In the genomic region with DNA sequence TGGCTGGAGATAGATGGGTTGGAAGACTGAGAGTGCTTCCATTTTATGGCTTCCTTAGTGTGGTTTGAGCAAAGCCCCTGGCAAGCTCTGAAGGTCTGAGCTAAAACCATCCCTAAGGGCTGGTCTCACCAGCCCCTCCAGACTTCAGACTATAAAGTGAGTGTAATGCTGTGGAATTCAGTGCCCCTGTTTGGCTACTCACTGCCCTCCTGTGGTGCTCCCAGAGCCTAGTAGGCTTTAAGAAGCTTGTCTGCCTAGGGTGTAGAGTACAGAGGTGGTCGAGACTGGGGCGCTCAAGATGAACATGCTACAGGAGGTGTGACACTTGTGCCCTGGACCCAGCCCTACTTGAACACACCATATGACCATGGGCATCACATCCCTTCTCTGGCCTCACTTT, we compare ENCODE assay signal across 14 cellular contexts.
DNase-seq lines count a peak whose midpoint lies in the region; ATAC-seq and TF ChIP-seq lines count a peak whose summit lies in the region.
"Had no signal": no experiment of that assay in that cellular context is flagged by ENCODE, and none has a peak within 500 bp of the region (broad histone marks: within the 10 kb centered on the region; RNA-seq: fewer than 3 reads in every experiment).

No MANE protein-coding gene starts in this region.

- H4K5ac ChIP-seq in mesendoderm (ENCODE audit: low read length): no peak overlapping the region

- H2AK5ac ChIP-seq in mesendoderm (ENCODE audit: low read length): no peak overlapping the region

- H3K4me1 ChIP-seq in mesendoderm (ENCODE audit: control insufficient read depth, low read depth, low read length): peaks cover 3% of the 10 kb centered on the region
- H3K4me1 ChIP-seq: Caco-2 had no signal

- H3K4me2 ChIP-seq in mesendoderm (ENCODE audit: low read length): no peak overlapping the region

- POLR2A ChIA-PET in WTC11 (lab: Charles Lee): no interaction called here

- no peaks in the 10 kb centered on the region for H3K79me2 ChIP-seq in mesendoderm (ENCODE audit: control insufficient read depth, insufficient read depth, low read length)

- H3K27me3 ChIP-seq in mesendoderm (ENCODE audit: insufficient read depth, low read length, poor library complexity): no peaks in the 10 kb centered on the region

- H3K36me3 Mint-ChIP-seq in CD14-positive monocyte: no peaks in the 10 kb centered on the region
- no peaks in the 10 kb centered on the region for H3K36me3 Mint-ChIP-seq in HFFc6 (ENCODE audit: low read depth)
- no peaks in the 10 kb centered on the region for H3K36me3 Mint-ChIP-seq in WTC11

- no peak overlapping the region for H3K23ac ChIP-seq in mesendoderm (ENCODE audit: low read length)

- no peak overlapping the region for H3K27ac ChIP-seq in mesendoderm (ENCODE audit: low read depth, low read length)
- H3K27ac ChIP-seq: C4-2B had no signal

- H3K27ac Mint-ChIP-seq in CD14-positive monocyte (peak overlapping the region in 4 of 7 donors; percentile 2 to 77 (median 55)), HFFc6 (no peak overlapping the region), WTC11 (no peak overlapping the region)

- H3K79me1 ChIP-seq in mesendoderm (ENCODE audit: low read length): no peaks in the 10 kb centered on the region

- no peaks in the 10 kb centered on the region for H3K4me1 Mint-ChIP-seq in CD14-positive monocyte
- no peaks in the 10 kb centered on the region for H3K4me1 Mint-ChIP-seq in HFFc6 (ENCODE audit: low read depth)
- H3K4me1 Mint-ChIP-seq in WTC11: no peaks in the 10 kb centered on the region; the same call in 1 of the 2 replicates

- H3K27me3 Mint-ChIP-seq in CD14-positive monocyte (ENCODE audit: low read depth in 3 of 3) (peaks cover 0 to 3% (median 0%) of the 10 kb centered on the region in 3 donors), HFFc6 (ENCODE audit: insufficient read depth) (no peaks in the 10 kb centered on the region), WTC11 (ENCODE audit: low read depth) (no peaks in the 10 kb centered on the region; the same call in 1 of the 2 replicates)

- WGBS in mesendoderm (ENCODE audit: extremely low coverage, insufficient coverage, low lambda C conversion rate): no CpG with 5 or more reads among the region's 2 CpGs

- H2BK15ac ChIP-seq in mesendoderm (replicated peaks; ENCODE audit: low read depth): no peak overlapping the region

- no peak overlapping the region for H2BK120ac ChIP-seq in mesendoderm (ENCODE audit: low read depth, low read length)

- intact Hi-C loops in CD14-positive monocyte (cut with micrococcal nuclease): no loop called here

- H3K9me3 Mint-ChIP-seq in CD14-positive monocyte (no peaks in the 10 kb centered on the region), HFFc6 (no peaks in the 10 kb centered on the region), WTC11 (no peaks in the 10 kb centered on the region)

- H2BK5ac ChIP-seq in mesendoderm (ENCODE audit: low read length): no peak overlapping the region

- no peak overlapping the region for H4K8ac ChIP-seq in mesendoderm (ENCODE audit: low read depth, low read length)

- H3K4me3 Mint-ChIP-seq in CD14-positive monocyte (no peak overlapping the region), HFFc6 (no peak overlapping the region), WTC11 (no peak overlapping the region)

- TF ChIP-seq CTCF in CD14-positive monocyte (IDR thresholded peaks at IDR 0.05): no peak
- TF ChIP-seq CTCF in HFFc6 (IDR thresholded peaks at IDR 0.05): peak; percentile 17; the same call in 1 of the 2 replicates
- no peak for TF ChIP-seq CTCF in WTC11 (IDR thresholded peaks at IDR 0.05)

- H3K4me3 ChIP-seq in mesendoderm (ENCODE audit: low read length): no peak overlapping the region

- ATAC-seq in WTC11 (peak; percentile 34; the same call in 1 of the 2 replicates), GM21619 (IDR thresholded peaks at IDR 0.05; ENCODE audit: unreplicated experiment) (no peak)

- H3K9ac ChIP-seq in mesendoderm (ENCODE audit: low read length): no peak overlapping the region

- H3K56ac ChIP-seq in mesendoderm (ENCODE audit: low read length): no peak overlapping the region

- H3K36me3 ChIP-seq in mesendoderm (ENCODE audit: control insufficient read depth, insufficient read depth, low read length): no peaks in the 10 kb centered on the region

- CTCF ChIA-PET in WTC11 (lab: Charles Lee): no interaction called here

- DNase-seq in CD14-positive monocyte (ENCODE audit: low spot score): no peak
- no peak for DNase-seq in HFFc6
- DNase-seq in WTC11 (ENCODE audit: low spot score): no peak
- peak; percentile 32 for DNase-seq in mesendoderm
- no peak for DNase-seq in COLO829 (ENCODE audit: low spot score)
- DNase-seq in stimulated activated CD4-positive, alpha-beta T cell treated with anti-CD3 and anti-CD28 coated beads, Interleukin-15, amount 100 ng/mL, for 24 hours: no peak
- DNase-seq: Caco-2, DMS53, MM.1S, NCI-H1930, NCI-H510A treated with DMSO at 0.1 percent for 48 hours, SHP77 treated with DMSO at 0.1 percent for 48 hours had no signal

- no peak overlapping the region for H3K18ac ChIP-seq in mesendoderm (ENCODE audit: low read length)

- no peak overlapping the region for H3K4ac ChIP-seq in mesendoderm (ENCODE audit: low read depth, low read length)

TF ChIP-seq in WTC11, 78 proteins besides CTCF, POLR2A, EP300 and RAD21 (continues in another document):
- TF ChIP-seq SMAD3 (CRISPR knock-in tag; IDR thresholded peaks at IDR 0.05; ENCODE audit: borderline replicate concordance) (no peak), OVOL2 (CRISPR knock-in tag; IDR thresholded peaks at IDR 0.05; ENCODE audit: borderline replicate concordance) (no peak), FOXK1 (CRISPR knock-in tag; IDR thresholded peaks at IDR 0.05) (no peak), ZNF671 (CRISPR knock-in tag; IDR thresholded peaks at IDR 0.05) (no peak), ZNF121 (CRISPR knock-in tag; IDR thresholded peaks at IDR 0.05) (no peak), GRHL2 (CRISPR knock-in tag; IDR thresholded peaks at IDR 0.05; ENCODE audit: insufficient replicate concordance, severe bottlenecking) (no peak)
- TF ChIP-seq, protein P1, sequence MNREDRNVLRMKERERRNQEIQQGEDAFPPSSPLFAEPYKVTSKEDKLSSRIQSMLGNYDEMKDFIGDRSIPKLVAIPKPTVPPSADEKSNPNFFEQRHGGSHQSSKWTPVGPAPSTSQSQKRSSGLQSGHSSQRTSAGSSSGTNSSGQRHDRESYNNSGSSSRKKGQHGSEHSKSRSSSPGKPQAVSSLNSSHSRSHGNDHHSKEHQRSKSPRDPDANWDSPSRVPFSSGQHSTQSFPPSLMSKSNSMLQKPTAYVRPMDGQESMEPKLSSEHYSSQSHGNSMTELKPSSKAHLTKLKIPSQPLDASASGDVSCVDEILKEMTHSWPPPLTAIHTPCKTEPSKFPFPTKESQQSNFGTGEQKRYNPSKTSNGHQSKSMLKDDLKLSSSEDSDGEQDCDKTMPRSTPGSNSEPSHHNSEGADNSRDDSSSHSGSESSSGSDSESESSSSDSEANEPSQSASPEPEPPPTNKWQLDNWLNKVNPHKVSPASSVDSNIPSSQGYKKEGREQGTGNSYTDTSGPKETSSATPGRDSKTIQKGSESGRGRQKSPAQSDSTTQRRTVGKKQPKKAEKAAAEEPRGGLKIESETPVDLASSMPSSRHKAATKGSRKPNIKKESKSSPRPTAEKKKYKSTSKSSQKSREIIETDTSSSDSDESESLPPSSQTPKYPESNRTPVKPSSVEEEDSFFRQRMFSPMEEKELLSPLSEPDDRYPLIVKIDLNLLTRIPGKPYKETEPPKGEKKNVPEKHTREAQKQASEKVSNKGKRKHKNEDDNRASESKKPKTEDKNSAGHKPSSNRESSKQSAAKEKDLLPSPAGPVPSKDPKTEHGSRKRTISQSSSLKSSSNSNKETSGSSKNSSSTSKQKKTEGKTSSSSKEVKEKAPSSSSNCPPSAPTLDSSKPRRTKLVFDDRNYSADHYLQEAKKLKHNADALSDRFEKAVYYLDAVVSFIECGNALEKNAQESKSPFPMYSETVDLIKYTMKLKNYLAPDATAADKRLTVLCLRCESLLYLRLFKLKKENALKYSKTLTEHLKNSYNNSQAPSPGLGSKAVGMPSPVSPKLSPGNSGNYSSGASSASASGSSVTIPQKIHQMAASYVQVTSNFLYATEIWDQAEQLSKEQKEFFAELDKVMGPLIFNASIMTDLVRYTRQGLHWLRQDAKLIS (CRISPR knock-in tag; IDR thresholded peaks at IDR 0.05; ENCODE audit: borderline replicate concordance): no peak
- TF ChIP-seq, protein P2, sequence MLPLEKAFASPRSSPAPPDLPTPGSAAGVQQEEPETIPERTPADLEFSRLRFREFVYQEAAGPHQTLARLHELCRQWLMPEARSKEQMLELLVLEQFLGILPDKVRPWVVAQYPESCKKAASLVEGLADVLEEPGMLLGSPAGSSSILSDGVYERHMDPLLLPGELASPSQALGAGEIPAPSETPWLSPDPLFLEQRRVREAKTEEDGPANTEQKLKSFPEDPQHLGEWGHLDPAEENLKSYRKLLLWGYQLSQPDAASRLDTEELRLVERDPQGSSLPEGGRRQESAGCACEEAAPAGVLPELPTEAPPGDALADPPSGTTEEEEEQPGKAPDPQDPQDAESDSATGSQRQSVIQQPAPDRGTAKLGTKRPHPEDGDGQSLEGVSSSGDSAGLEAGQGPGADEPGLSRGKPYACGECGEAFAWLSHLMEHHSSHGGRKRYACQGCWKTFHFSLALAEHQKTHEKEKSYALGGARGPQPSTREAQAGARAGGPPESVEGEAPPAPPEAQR (CRISPR knock-in tag; IDR thresholded peaks at IDR 0.05): no peak

Comparison
In these comparisons a context has a peak if more than half of its experiments do, and no peak if none do; other contexts are left out.
1. H3K27ac Mint-ChIP-seq: peak in CD14-positive monocyte (4 of 7); none in HFFc6 (single experiment) and WTC11 (single experiment).